ENCODE assay signal across 20 cellular contexts in the genomic region with DNA sequence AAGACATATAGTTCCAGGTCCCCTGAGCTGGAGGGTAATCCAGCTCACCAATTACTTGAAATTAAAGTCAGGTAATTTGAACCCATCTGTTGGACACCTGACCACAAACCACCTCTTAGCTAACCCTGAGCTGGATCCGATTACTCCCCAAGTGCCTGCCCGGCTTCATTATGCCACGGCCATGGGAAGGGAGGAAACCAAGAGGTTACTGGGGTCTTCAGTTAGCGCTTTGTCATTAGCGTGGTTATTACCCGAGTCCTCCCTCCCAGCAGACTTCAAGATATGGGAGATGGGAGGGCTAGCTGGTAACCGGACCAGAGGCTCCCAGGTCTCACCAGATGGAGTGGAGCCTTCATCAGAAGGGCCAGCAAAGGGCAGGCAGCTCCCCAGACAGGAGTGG.
"Had no signal": no experiment of that assay in that cellular context is flagged by ENCODE, and none has a peak within 500 bp of the region (broad histone marks: within the 10 kb centered on the region; RNA-seq: fewer than 3 reads in every experiment).

No MANE protein-coding gene starts in this region.

- H3K27me3 Mint-ChIP-seq: central memory CD8-positive, alpha-beta T cell had no signal

- H3K27ac Mint-ChIP-seq: activated T-helper 1 cell treated with anti-CD3 and anti-CD28 coated beads, Interleukin-12 subunit alpha, Interleukin-12 subunit beta, Interleukin-2, Interleukin-4 antibody, amounts not matched to agents 30 ng/mL and 10 ng/mL and 1 ng/mL, durations not matched to agents 14 hours and 24 hours and 36 hours; endodermal cell; nephron had no signal

- H3K4me3 Mint-ChIP-seq: activated T-helper 1 cell treated with anti-CD3 and anti-CD28 coated beads, Interleukin-12 subunit alpha, Interleukin-12 subunit beta, Interleukin-2, Interleukin-4 antibody, amounts not matched to agents 30 ng/mL and 10 ng/mL and 1 ng/mL, durations not matched to agents 14 hours and 24 hours and 36 hours; central memory CD8-positive, alpha-beta T cell; endodermal cell; nephron had no signal

- H3K27ac ChIP-seq: ascending aorta, colonic mucosa, epithelial cell of prostate, lower lobe of right lung, tibial nerve had no signal

- DNase-seq: activated CD4-positive, alpha-beta T cell treated with anti-CD3 and anti-CD28 coated beads, Interleukin-2, amount 50 U/mL, for 1 hour; activated gamma-delta T cell treated with Interleukin-2 at 50 U/mL for 16 hours; colonic mucosa; endodermal cell; foreskin fibroblast; left colon; lower lobe of right lung; occipital lobe; posterior cingulate gyrus; stimulated activated CD4-positive, alpha-beta T cell treated with anti-CD3 and anti-CD28 coated beads, Interleukin-12 subunit alpha, Interleukin-12 subunit beta, amount 100 ng/mL, for 4 hours; stimulated activated CD4-positive, alpha-beta T cell treated with anti-CD3 and anti-CD28 coated beads, Interleukin-1b, Interleukin-23, amount 100 ng/mL, for 48 hours; stimulated activated naive CD8-positive, alpha-beta T cell treated with anti-CD3 and anti-CD28 coated beads, Interleukin-15, Interleukin-2, amounts not matched to agents 100 U/mL and 50 U/mL, for 24 hours; substantia nigra; T1000 had no signal

- H3K9me3 ChIP-seq: ascending aorta, colonic mucosa, lower lobe of right lung, tibial nerve had no signal

- H3K4me1 Mint-ChIP-seq: nephron had no signal

- H3K4me3 ChIP-seq: ascending aorta, colonic mucosa, lower lobe of right lung, tibial nerve had no signal

- H3K27me3 ChIP-seq: ascending aorta, colonic mucosa, tibial nerve had no signal

- H3K36me3 ChIP-seq: ascending aorta, colonic mucosa, lower lobe of right lung, tibial nerve had no signal

- H3K4me1 ChIP-seq: ascending aorta, colonic mucosa, lower lobe of right lung, tibial nerve had no signal

- ATAC-seq: left colon; lower lobe of right lung; stimulated activated naive CD8-positive, alpha-beta T cell treated with anti-CD3 and anti-CD28 coated beads, Interleukin-15, Interleukin-2, amounts not matched to agents 100 U/mL and 50 U/mL, for 24 hours had no signal

- H3K9me3 Mint-ChIP-seq: activated T-helper 1 cell treated with anti-CD3 and anti-CD28 coated beads, Interleukin-12 subunit alpha, Interleukin-12 subunit beta, Interleukin-2, Interleukin-4 antibody, amounts not matched to agents 30 ng/mL and 10 ng/mL and 1 ng/mL, durations not matched to agents 14 hours and 24 hours and 36 hours; central memory CD8-positive, alpha-beta T cell; endodermal cell; nephron had no signal
